ENCODE assay signal across 8 cellular contexts in the genomic region with DNA sequence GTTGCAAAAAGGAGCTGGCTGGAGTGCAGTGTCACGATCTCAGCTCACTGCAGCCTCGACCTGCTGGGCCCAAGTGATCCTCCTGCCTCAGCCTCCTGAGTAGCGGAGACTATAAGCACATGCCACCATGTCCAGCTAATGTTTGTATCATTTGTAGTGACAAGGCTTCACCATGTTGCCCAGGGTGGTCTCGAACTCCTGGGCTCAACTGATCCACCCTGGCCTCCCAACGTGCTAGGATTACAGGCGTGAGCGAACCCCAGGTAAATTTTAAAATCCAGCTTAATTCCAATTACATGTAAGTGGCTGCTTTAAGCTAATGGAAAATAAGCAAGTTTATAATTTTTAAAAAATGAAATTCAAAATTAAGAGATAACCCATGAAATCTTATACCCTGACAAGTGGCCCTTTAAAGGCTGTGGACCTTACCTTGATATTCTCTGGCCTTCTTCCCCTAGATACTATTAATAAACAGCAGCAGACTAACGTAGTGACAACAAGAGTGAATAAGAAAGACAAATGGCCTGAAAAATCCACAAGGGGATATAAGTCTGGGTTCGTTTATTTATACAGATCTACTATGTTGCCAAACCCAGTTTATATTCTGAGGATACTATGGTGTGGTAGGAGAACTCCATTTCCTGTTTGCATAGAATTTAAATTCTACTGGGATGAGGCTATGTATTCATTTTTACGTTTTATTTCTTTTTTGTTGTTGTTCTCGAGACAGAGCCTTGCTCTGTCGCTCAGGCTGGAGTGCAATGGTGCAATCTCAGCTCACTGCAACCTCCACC. TPM values are rescaled to one million over a fixed set of nuclear protein-coding genes. Genes with fewer than 3 reads are reported as not detected.
DNase-seq lines count a peak whose midpoint lies in the region; ATAC-seq and TF ChIP-seq lines count a peak whose summit lies in the region.

No MANE protein-coding gene starts in this region.

- no peak for ATAC-seq in T-helper 17 cell
- ATAC-seq in stimulated activated naive CD8-positive, alpha-beta T cell treated with anti-CD3 and anti-CD28 coated beads, Interleukin-15, amount 100 ng/mL, for 72 hours = no peak

- H3K9me3 ChIP-seq in T-helper 17 cell (ENCODE audit: control insufficient read depth, low read length, poor library complexity, severe bottlenecking) = no peaks in the 10 kb centered on the region

- no peaks in the 10 kb centered on the region for H3K9me3 Mint-ChIP-seq in activated CD4-positive, alpha-beta T cell treated with anti-CD3 and anti-CD28 coated beads, Interleukin-2, amount 10 ng/mL, durations not matched to agents 24 days and 14 days
- H3K9me3 Mint-ChIP-seq in glutamatergic neuron (ENCODE audit: unreplicated experiment) = no peaks in the 10 kb centered on the region
- H3K9me3 Mint-ChIP-seq in stimulated activated naive CD8-positive, alpha-beta T cell treated with anti-CD3 and anti-CD28 coated beads, Interleukin-15, amount 100 ng/mL, for 72 hours = no peaks in the 10 kb centered on the region

- DNase-seq in activated CD4-positive, alpha-beta T cell treated with anti-CD3 and anti-CD28 coated beads, Interleukin-2, amount 10 ng/mL, durations not matched to agents 24 days and 14 days = no peak
- DNase-seq in activated CD4-positive, alpha-beta T cell treated with anti-CD3 and anti-CD28 coated beads, Interleukin-2, amount 50 U/mL, for 4 hours = no peak
- DNase-seq in T-helper 17 cell (no peak), glutamatergic neuron (no peak), inferior parietal cortex (ENCODE audit: extremely low spot score) (no peak)
- no peak for DNase-seq in stimulated activated naive CD8-positive, alpha-beta T cell treated with anti-CD3 and anti-CD28 coated beads, Interleukin-15, amount 100 ng/mL, for 72 hours
- no peak for DNase-seq in stimulated activated CD4-positive, alpha-beta T cell treated with anti-CD3 and anti-CD28 coated beads, Interleukin-4, amount 100 ng/mL, for 1 hour
- no peak for DNase-seq in stimulated activated CD4-positive, alpha-beta T cell treated with anti-CD3 and anti-CD28 coated beads, Interleukin-2, amount 100 ng/mL, for 24 hours

- intact Hi-C loops in activated CD4-positive, alpha-beta T cell treated with anti-CD3 and anti-CD28 coated beads, Interleukin-2, amount 10 ng/mL, durations not matched to agents 24 days and 14 days (cut with micrococcal nuclease) = loop anchor here (1.0 to 2.0 kb wide), 2 partner anchors 34 to 65 kb away; no protein-coding TSS in a partner anchor

- H3K36me3 Mint-ChIP-seq in activated CD4-positive, alpha-beta T cell treated with anti-CD3 and anti-CD28 coated beads, Interleukin-2, amount 10 ng/mL, durations not matched to agents 24 days and 14 days (ENCODE audit: low read depth) = peaks cover 29% of the 10 kb centered on the region
- H3K36me3 Mint-ChIP-seq in T-helper 17 cell (ENCODE audit: low read depth) (no peaks in the 10 kb centered on the region), glutamatergic neuron (ENCODE audit: unreplicated experiment) (no peaks in the 10 kb centered on the region)

- H3K4me3 Mint-ChIP-seq in activated CD4-positive, alpha-beta T cell treated with anti-CD3 and anti-CD28 coated beads, Interleukin-2, amount 10 ng/mL, durations not matched to agents 24 days and 14 days = peak overlapping the region; percentile 94
- H3K4me3 Mint-ChIP-seq in T-helper 17 cell = peak overlapping the region; percentile 96
- peak overlapping the region; percentile 92 for H3K4me3 Mint-ChIP-seq in glutamatergic neuron (ENCODE audit: unreplicated experiment)
- peak overlapping the region; percentile 75 to 90 for H3K4me3 Mint-ChIP-seq in stimulated activated naive CD8-positive, alpha-beta T cell treated with anti-CD3 and anti-CD28 coated beads, Interleukin-15, amount 100 ng/mL, for 72 hours

- H3K4me1 Mint-ChIP-seq in activated CD4-positive, alpha-beta T cell treated with anti-CD3 and anti-CD28 coated beads, Interleukin-2, amount 10 ng/mL, durations not matched to agents 24 days and 14 days = peaks cover 36% of the 10 kb centered on the region
- H3K4me1 Mint-ChIP-seq in T-helper 17 cell (peaks cover 26% of the 10 kb centered on the region), glutamatergic neuron (ENCODE audit: low read depth, unreplicated experiment) (peaks cover 7% of the 10 kb centered on the region)
- H3K4me1 Mint-ChIP-seq in stimulated activated naive CD8-positive, alpha-beta T cell treated with anti-CD3 and anti-CD28 coated beads, Interleukin-15, amount 100 ng/mL, for 72 hours = peaks cover 44% of the 10 kb centered on the region

- H3K27me3 Mint-ChIP-seq in activated CD4-positive, alpha-beta T cell treated with anti-CD3 and anti-CD28 coated beads, Interleukin-2, amount 10 ng/mL, durations not matched to agents 24 days and 14 days = no peaks in the 10 kb centered on the region
- no peaks in the 10 kb centered on the region for H3K27me3 Mint-ChIP-seq in T-helper 17 cell
- H3K27me3 Mint-ChIP-seq in glutamatergic neuron (ENCODE audit: unreplicated experiment) = no peaks in the 10 kb centered on the region
- no peaks in the 10 kb centered on the region for H3K27me3 Mint-ChIP-seq in stimulated activated naive CD8-positive, alpha-beta T cell treated with anti-CD3 and anti-CD28 coated beads, Interleukin-15, amount 100 ng/mL, for 72 hours

- H3K27ac Mint-ChIP-seq in activated CD4-positive, alpha-beta T cell treated with anti-CD3 and anti-CD28 coated beads, Interleukin-2, amount 10 ng/mL, durations not matched to agents 24 days and 14 days = peak overlapping the region; percentile 95
- peak overlapping the region; percentile 98 for H3K27ac Mint-ChIP-seq in T-helper 17 cell
- H3K27ac Mint-ChIP-seq in glutamatergic neuron (ENCODE audit: unreplicated experiment) = no peak overlapping the region
- peak overlapping the region in 1 of 2 donors; percentile 75 for H3K27ac Mint-ChIP-seq in stimulated activated naive CD8-positive, alpha-beta T cell treated with anti-CD3 and anti-CD28 coated beads, Interleukin-15, amount 100 ng/mL, for 72 hours

- TF ChIP-seq CTCF in glutamatergic neuron (IDR thresholded peaks at IDR 0.05; ENCODE audit: partially characterized antibody, unreplicated experiment) = no peak

RNA-seq across cellular contexts. Expression of gene SLC2A3, which starts 25.6 kb away (rescaled TPM):
- 362 and 366 TPM in 2 replicates for total RNA-seq in activated CD4-positive, alpha-beta T cell treated with anti-CD3 and anti-CD28 coated beads, Interleukin-2, amount 10 ng/mL, durations not matched to agents 24 days and 14 days
- total RNA-seq in T-helper 17 cell (100 to 1,000 TPM; 689 to 766 TPM), glutamatergic neuron (ENCODE audit: unreplicated experiment) (291 TPM)
